In the genomic region with DNA sequence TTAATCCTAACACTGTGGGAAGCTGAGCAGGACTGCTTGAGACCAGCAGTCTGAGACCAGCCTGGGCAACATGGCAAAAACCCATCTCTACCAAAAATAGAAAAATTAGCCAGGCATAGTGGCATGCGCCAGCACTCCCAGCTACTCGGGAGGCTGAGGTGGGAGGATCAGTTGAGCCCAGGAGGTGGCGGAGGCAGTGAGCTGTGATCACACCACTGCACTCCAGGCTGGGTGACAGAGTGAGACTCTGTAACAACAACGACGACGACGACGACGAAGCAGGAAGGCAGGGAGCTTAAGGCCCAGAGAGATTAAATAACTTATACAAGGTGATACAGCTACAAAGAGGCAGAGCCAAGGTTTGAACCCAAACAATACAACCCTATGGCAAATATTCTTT, we compare ENCODE assay signal across 22 cellular contexts. TPM values are rescaled to one million over a fixed set of nuclear protein-coding genes. Genes with fewer than 3 reads are reported as not detected.
A peak's percentile ranks its signal among the peaks of the same experiment; 100 is the strongest.
DNase-seq lines count a peak whose midpoint lies in the region; ATAC-seq, FAIRE-seq and TF ChIP-seq lines count a peak whose summit lies in the region.
"Had no signal": no experiment of that assay in that cellular context is flagged by ENCODE, and none has a peak within 500 bp of the region (broad histone marks: within the 10 kb centered on the region; RNA-seq: fewer than 3 reads in every experiment).

No MANE protein-coding gene starts in this region.

- intact Hi-C loops in naive thymus-derived CD4-positive, alpha-beta T cell (cut with micrococcal nuclease), result loop anchor here in 1 of 2 donors (5.0 kb wide), 1 partner anchor 35 kb away; no protein-coding TSS in a partner anchor

- 91 to 95% methylated on average over 9 of the region's 9 CpGs for WGBS in upper lobe of left lung, 2 donors

- no peak for TF ChIP-seq POLR2A in upper lobe of left lung (IDR thresholded peaks at IDR 0.05)

- CTCF ChIA-PET in activated naive CD4-positive, alpha-beta T cell treated with anti-CD3 and anti-CD28 coated beads, Interleukin-2, amount 10 ng/mL, durations not matched to agents 7 days and 5 days (lab: Charles Lee), result interaction anchor here (1.2 kb wide), 1 partner anchor 24 kb away, joined by 3 read pairs; no protein-coding TSS in a partner anchor
- CTCF ChIA-PET in naive thymus-derived CD4-positive, alpha-beta T cell (lab: Charles Lee), result interaction anchor here (1.1 kb wide), 1 partner anchor 18 kb away, joined by 4 read pairs; no protein-coding TSS in a partner anchor

- no peaks in the 10 kb centered on the region for H3K4me1 ChIP-seq in naive thymus-derived CD4-positive, alpha-beta T cell (ENCODE audit: control insufficient read depth in 2 of 2, insufficient read depth in 2 of 2, low read length in 2 of 2)
- peaks cover 0 to 12% (median 5%) of the 10 kb centered on the region in 4 donors for H3K4me1 ChIP-seq in upper lobe of left lung
- H3K4me1 ChIP-seq: BLaER1 treated with 17β-estradiol and CSF1 and Interleukin-3, amounts not matched to agents 10 nM and 100 nM had no signal

- no peaks in the 10 kb centered on the region for H3K27me3 ChIP-seq in naive thymus-derived CD4-positive, alpha-beta T cell (ENCODE audit: control insufficient read depth in 2 of 2, insufficient read depth in 2 of 2, low read length in 2 of 2)
- H3K27me3 ChIP-seq in upper lobe of left lung, result no peaks in the 10 kb centered on the region
- H3K27me3 ChIP-seq: BLaER1 treated with 17β-estradiol and CSF1 and Interleukin-3, amounts not matched to agents 10 nM and 100 nM had no signal

- no peak for FAIRE-seq in HTR-8/SVneo (lab: Jason Lieb, UNC)
- FAIRE-seq: GM12891, GM18507 had no signal

- no peak for TF ChIP-seq CTCF in upper lobe of left lung (IDR thresholded peaks at IDR 0.05)

- ATAC-seq in T-helper 17 cell, result no peak
- ATAC-seq in naive thymus-derived CD4-positive, alpha-beta T cell, result no peak
- no peak for ATAC-seq in upper lobe of left lung (ENCODE audit: low FRiP score in 2 of 2)
- ATAC-seq: PC-3 had no signal

- TF ChIP-seq EP300 in upper lobe of left lung (IDR thresholded peaks at IDR 0.05), result no peak

- no peak for DNase-seq in activated naive CD4-positive, alpha-beta T cell treated with anti-CD3 and anti-CD28 coated beads, Interleukin-2, amount 10 ng/mL, durations not matched to agents 7 days and 5 days
- DNase-seq in T-helper 17 cell (no peak), upper lobe of left lung (no peak), HTR-8/SVneo (ENCODE audit: insufficient read length, low spot score) (no peak), OCI-M2 (lab: John Stamatoyannopoulos, UW; ENCODE audit: unreplicated experiment) (no peak), NCI-H2107 (lab: John Stamatoyannopoulos, UW) (no peak)
- no peak for DNase-seq in naive thymus-derived CD4-positive, alpha-beta T cell
- DNase-seq: DMS 273 treated with DMSO at 0.1 percent for 48 hours, GDM1, GM23248, HCEC 1CT, KBM-7, NCI-H1417 treated with DMSO at 0.1 percent for 48 hours, NCI-H1930, NCI-H2171, NCI-H446 treated with DMSO at 0.1 percent for 48 hours, NCI-H748 treated with DMSO at 0.1 percent for 48 hours, PC-3 had no signal

- no peak overlapping the region for H3K27ac ChIP-seq in naive thymus-derived CD4-positive, alpha-beta T cell (ENCODE audit: low read depth, low read length)
- peak overlapping the region in 3 of 4 donors; percentile 2 to 32 (median 22) for H3K27ac ChIP-seq in upper lobe of left lung
- H3K27ac ChIP-seq: BLaER1 treated with 17β-estradiol and CSF1 and Interleukin-3, amounts not matched to agents 10 nM and 100 nM; GM23248 had no signal

- peak overlapping the region; percentile 62 for H3K27ac Mint-ChIP-seq in activated naive CD4-positive, alpha-beta T cell treated with anti-CD3 and anti-CD28 coated beads, Interleukin-2, amount 50 U/mL, for 24 hours
- H3K27ac Mint-ChIP-seq in activated naive CD4-positive, alpha-beta T cell treated with anti-CD3 and anti-CD28 coated beads, Interleukin-2, amount 10 ng/mL, durations not matched to agents 7 days and 5 days, result no peak overlapping the region
- peak overlapping the region; percentile 85 for H3K27ac Mint-ChIP-seq in T-helper 17 cell
- H3K27ac Mint-ChIP-seq in naive thymus-derived CD4-positive, alpha-beta T cell, result peak overlapping the region in 5 of 9 donors; percentile 9 to 84 (median 58)

- no peaks in the 10 kb centered on the region for H3K27me3 Mint-ChIP-seq in activated naive CD4-positive, alpha-beta T cell treated with anti-CD3 and anti-CD28 coated beads, Interleukin-2, amount 50 U/mL, for 24 hours
- H3K27me3 Mint-ChIP-seq in activated naive CD4-positive, alpha-beta T cell treated with anti-CD3 and anti-CD28 coated beads, Interleukin-2, amount 10 ng/mL, durations not matched to agents 7 days and 5 days, result no peaks in the 10 kb centered on the region
- H3K27me3 Mint-ChIP-seq in T-helper 17 cell, result no peaks in the 10 kb centered on the region
- H3K27me3 Mint-ChIP-seq in naive thymus-derived CD4-positive, alpha-beta T cell, result no peaks in the 10 kb centered on the region

- H3K36me3 Mint-ChIP-seq in activated naive CD4-positive, alpha-beta T cell treated with anti-CD3 and anti-CD28 coated beads, Interleukin-2, amount 50 U/mL, for 24 hours, result peaks cover 23% of the 10 kb centered on the region
- H3K36me3 Mint-ChIP-seq in activated naive CD4-positive, alpha-beta T cell treated with anti-CD3 and anti-CD28 coated beads, Interleukin-2, amount 10 ng/mL, durations not matched to agents 7 days and 5 days, result peaks cover 55% of the 10 kb centered on the region
- H3K36me3 Mint-ChIP-seq in T-helper 17 cell (ENCODE audit: low read depth), result peaks cover 13% of the 10 kb centered on the region
- H3K36me3 Mint-ChIP-seq in naive thymus-derived CD4-positive, alpha-beta T cell, result peaks cover 13 to 67% (median 42%) of the 10 kb centered on the region in 5 donors

- POLR2A ChIA-PET in naive thymus-derived CD4-positive, alpha-beta T cell (lab: Charles Lee), result interaction anchor here (0.6 kb wide), 2 partner anchors 35 to 60 kb away, joined by 3 to 5 read pairs; partner anchors contain the start of gene PPP4R3B

- no peaks in the 10 kb centered on the region for H3K9me3 ChIP-seq in T-helper 17 cell (ENCODE audit: control insufficient read depth, low read length, poor library complexity, severe bottlenecking)
- H3K9me3 ChIP-seq in naive thymus-derived CD4-positive, alpha-beta T cell (ENCODE audit: control insufficient read depth in 2 of 3, low read length in 3 of 3), result peaks cover 0 to 5% (median 0%) of the 10 kb centered on the region in 3 experiments
- H3K9me3 ChIP-seq in upper lobe of left lung, result peaks cover 0 to 7% (median 0%) of the 10 kb centered on the region in 4 donors

- peaks cover 3 to 75% (median 12%) of the 10 kb centered on the region in 3 experiments for H3K36me3 ChIP-seq in naive thymus-derived CD4-positive, alpha-beta T cell (ENCODE audit: control insufficient read depth in 2 of 3, insufficient read depth in 3 of 3, low read length in 3 of 3)
- peaks cover 0 to 85% (median 47%) of the 10 kb centered on the region in 4 donors for H3K36me3 ChIP-seq in upper lobe of left lung

- no peaks in the 10 kb centered on the region for H3K9me3 Mint-ChIP-seq in activated naive CD4-positive, alpha-beta T cell treated with anti-CD3 and anti-CD28 coated beads, Interleukin-2, amount 50 U/mL, for 24 hours
- peaks cover 6% of the 10 kb centered on the region for H3K9me3 Mint-ChIP-seq in activated naive CD4-positive, alpha-beta T cell treated with anti-CD3 and anti-CD28 coated beads, Interleukin-2, amount 10 ng/mL, durations not matched to agents 7 days and 5 days
- peaks cover 0 to 13% (median 2%) of the 10 kb centered on the region in 11 donors for H3K9me3 Mint-ChIP-seq in naive thymus-derived CD4-positive, alpha-beta T cell

- peaks cover 8% of the 10 kb centered on the region for H3K4me1 Mint-ChIP-seq in activated naive CD4-positive, alpha-beta T cell treated with anti-CD3 and anti-CD28 coated beads, Interleukin-2, amount 50 U/mL, for 24 hours
- no peaks in the 10 kb centered on the region for H3K4me1 Mint-ChIP-seq in activated naive CD4-positive, alpha-beta T cell treated with anti-CD3 and anti-CD28 coated beads, Interleukin-2, amount 10 ng/mL, durations not matched to agents 7 days and 5 days
- peaks cover 9% of the 10 kb centered on the region for H3K4me1 Mint-ChIP-seq in T-helper 17 cell
- peaks cover 4 to 23% (median 9%) of the 10 kb centered on the region in 7 donors for H3K4me1 Mint-ChIP-seq in naive thymus-derived CD4-positive, alpha-beta T cell

- H3K4me3 ChIP-seq in naive thymus-derived CD4-positive, alpha-beta T cell (ENCODE audit: low read length), result no peak overlapping the region
- H3K4me3 ChIP-seq in upper lobe of left lung, result no peak overlapping the region
- H3K4me3 ChIP-seq: BLaER1 treated with 17β-estradiol and CSF1 and Interleukin-3, amounts not matched to agents 10 nM and 100 nM; GM23248 had no signal

- no peak overlapping the region for H3K4me3 Mint-ChIP-seq in activated naive CD4-positive, alpha-beta T cell treated with anti-CD3 and anti-CD28 coated beads, Interleukin-2, amount 50 U/mL, for 24 hours
- H3K4me3 Mint-ChIP-seq in activated naive CD4-positive, alpha-beta T cell treated with anti-CD3 and anti-CD28 coated beads, Interleukin-2, amount 10 ng/mL, durations not matched to agents 7 days and 5 days, result no peak overlapping the region
- no peak overlapping the region for H3K4me3 Mint-ChIP-seq in T-helper 17 cell
- no peak overlapping the region for H3K4me3 Mint-ChIP-seq in naive thymus-derived CD4-positive, alpha-beta T cell

RNA-seq across cellular contexts. Expression of gene CFAP36, which starts 37.3 kb away (rescaled TPM):
- total RNA-seq in T-helper 17 cell (10 to 100 TPM; 38.7 to 49.7 TPM), upper lobe of left lung (10 to 100 TPM; 14.9 to 31.5 (median 22.6) TPM)
- total RNA-seq in naive thymus-derived CD4-positive, alpha-beta T cell, result 10 to 100 TPM; 30.1 to 54.1 (median 34.6) TPM
- polyA plus RNA-seq in naive thymus-derived CD4-positive, alpha-beta T cell, result 10 to 100 TPM; 30.5 to 33.9 TPM
